In the genomic region with DNA sequence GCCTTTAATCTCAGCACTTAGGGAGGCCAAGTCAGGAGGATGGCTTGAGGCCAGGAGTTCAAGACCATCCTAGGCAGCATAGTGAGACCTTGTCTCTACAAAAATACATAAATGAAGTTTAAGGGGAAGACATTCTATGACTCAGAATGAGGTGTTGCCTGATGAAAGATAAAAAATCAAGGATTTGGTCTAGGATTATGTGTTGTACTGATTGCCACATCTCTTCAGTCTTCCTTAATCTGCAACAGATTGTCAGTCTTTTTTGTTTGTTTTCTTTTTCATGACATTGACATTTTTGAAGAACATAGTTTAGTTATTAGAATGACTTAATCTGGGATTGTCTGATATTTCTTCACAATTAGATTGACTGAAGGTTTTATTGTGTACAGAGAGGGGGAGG, we compare ENCODE assay signal across 16 cellular contexts. TPM values are rescaled to one million over a fixed set of nuclear protein-coding genes. Genes with fewer than 3 reads are reported as not detected.
DNase-seq lines count a peak whose midpoint lies in the region; ATAC-seq and TF ChIP-seq lines count a peak whose summit lies in the region.
"Had no signal": no experiment of that assay in that cellular context is flagged by ENCODE, and none has a peak within 500 bp of the region (broad histone marks: within the 10 kb centered on the region; RNA-seq: fewer than 3 reads in every experiment).

No MANE protein-coding gene starts in this region.

- no peaks in the 10 kb centered on the region for H3K27me3 Mint-ChIP-seq in WTC11 (ENCODE audit: low read depth)
- no peaks in the 10 kb centered on the region for H3K27me3 Mint-ChIP-seq in activated T-cell treated with anti-CD3 and anti-CD28 coated beads, Interleukin-2, amount 50 U/mL, for 24 hours
- H3K27me3 Mint-ChIP-seq: CD4-positive, alpha-beta T cell had no signal

- no peak overlapping the region for H3K4me3 ChIP-seq in right lobe of liver
- H3K4me3 ChIP-seq: GM23248 had no signal

- H3K36me3 Mint-ChIP-seq in WTC11 = peaks cover 29% of the 10 kb centered on the region
- H3K36me3 Mint-ChIP-seq in activated T-cell treated with anti-CD3 and anti-CD28 coated beads, Interleukin-2, amount 50 U/mL, for 24 hours (ENCODE audit: low read depth) = no peaks in the 10 kb centered on the region

- TF ChIP-seq POLR2A in right lobe of liver (IDR thresholded peaks at IDR 0.05) = no peak

- ATAC-seq in WTC11 = no peak
- ATAC-seq in right lobe of liver = peak in 1 of 4 donors; percentile 24
- ATAC-seq in sciatic nerve = no peak
- ATAC-seq: HCT116 had no signal

- no peaks in the 10 kb centered on the region for H3K27me3 ChIP-seq in right lobe of liver

- CTCF ChIA-PET in WTC11 (lab: Charles Lee) = interaction anchor here (1.1 to 1.4 kb wide), 3 partner anchors 18 to 88 kb away, joined by 4 to 6 read pairs (median 5); no protein-coding TSS in a partner anchor

- peaks cover 33% of the 10 kb centered on the region for H3K4me1 Mint-ChIP-seq in WTC11
- H3K4me1 Mint-ChIP-seq in activated T-cell treated with anti-CD3 and anti-CD28 coated beads, Interleukin-2, amount 50 U/mL, for 24 hours (ENCODE audit: low read depth) = no peaks in the 10 kb centered on the region

- DNase-seq in ELR (ENCODE audit: low read depth) = peak; percentile 56
- peak; percentile 25 for DNase-seq in HS-5 (ENCODE audit: low read depth)
- no peak for DNase-seq in WTC11 (ENCODE audit: low spot score)
- DNase-seq in right lobe of liver = no peak
- DNase-seq in activated T-cell treated with anti-CD3 and anti-CD28 coated beads, Interleukin-2, amount 50 U/mL, for 24 hours = no peak
- DNase-seq in sciatic nerve (ENCODE audit: low spot score) = no peak
- DNase-seq in NCI-H2029 treated with DMSO at 0.1 percent for 48 hours (lab: John Stamatoyannopoulos, UW) = no peak
- DNase-seq: AML-193; Caco-2; CD4-positive, alpha-beta T cell; DMS79 treated with DMSO at 0.1 percent for 48 hours; GM23248; HFFc6 had no signal

- intact Hi-C loops in right lobe of liver (cut with DNase I) (no loop called here), sciatic nerve (cut with DNase I) (no loop called here)

- peaks cover 0 to 43% (median 19%) of the 10 kb centered on the region in 4 donors for H3K4me1 ChIP-seq in right lobe of liver
- H3K4me1 ChIP-seq: Caco-2 had no signal

- H3K9me3 Mint-ChIP-seq in WTC11 = no peaks in the 10 kb centered on the region
- no peaks in the 10 kb centered on the region for H3K9me3 Mint-ChIP-seq in activated T-cell treated with anti-CD3 and anti-CD28 coated beads, Interleukin-2, amount 50 U/mL, for 24 hours
- H3K9me3 Mint-ChIP-seq: CD4-positive, alpha-beta T cell; HFFc6 had no signal

- TF ChIP-seq CTCF in WTC11 (IDR thresholded peaks at IDR 0.05) (no peak), right lobe of liver (IDR thresholded peaks at IDR 0.05) (no peak)

- H3K27ac Mint-ChIP-seq in WTC11 = peak overlapping the region; percentile 82; the same call in 1 of the 2 replicates
- no peak overlapping the region for H3K27ac Mint-ChIP-seq in activated T-cell treated with anti-CD3 and anti-CD28 coated beads, Interleukin-2, amount 50 U/mL, for 24 hours
- H3K27ac Mint-ChIP-seq: CD4-positive, alpha-beta T cell; HFFc6 had no signal

- POLR2A ChIA-PET in WTC11 (lab: Charles Lee) = interaction anchor here (1.1 kb wide), 1 partner anchor 34 kb away, joined by 3 read pairs; no protein-coding TSS in a partner anchor

- H3K27ac ChIP-seq in right lobe of liver = peak overlapping the region; percentile 67 to 83 (median 78)
- H3K27ac ChIP-seq: C4-2B, GM23248, KMS-11 had no signal

- no peaks in the 10 kb centered on the region for H3K9me3 ChIP-seq in right lobe of liver
- H3K9me3 ChIP-seq: Caco-2 had no signal

- no peaks in the 10 kb centered on the region for H3K36me3 ChIP-seq in right lobe of liver

- no peak overlapping the region for H3K4me3 Mint-ChIP-seq in WTC11
- H3K4me3 Mint-ChIP-seq in activated T-cell treated with anti-CD3 and anti-CD28 coated beads, Interleukin-2, amount 50 U/mL, for 24 hours = no peak overlapping the region
- H3K4me3 Mint-ChIP-seq: CD4-positive, alpha-beta T cell; HFFc6 had no signal

TF ChIP-seq in WTC11, 78 proteins besides CTCF, POLR2A, EP300 and RAD21:
- no peak for TF ChIP-seq CBFB (CRISPR knock-in tag; IDR thresholded peaks at IDR 0.05; ENCODE audit: low read depth)
- TF ChIP-seq, protein P1, sequence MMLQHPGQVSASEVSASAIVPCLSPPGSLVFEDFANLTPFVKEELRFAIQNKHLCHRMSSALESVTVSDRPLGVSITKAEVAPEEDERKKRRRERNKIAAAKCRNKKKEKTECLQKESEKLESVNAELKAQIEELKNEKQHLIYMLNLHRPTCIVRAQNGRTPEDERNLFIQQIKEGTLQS (CRISPR knock-in tag; conservative IDR thresholded peaks at IDR 0.05) = no peak
TF ChIP-seq in WTC11: peak in this region for 0.

RNA-seq across cellular contexts. Expression of a gene that starts 26.3 kb away (rescaled TPM):
- total RNA-seq in WTC11 (2021) = 774 to 901 TPM (median 898 TPM) in 3 replicates
- total RNA-seq in right lobe of liver = 1 to 10 TPM in 1 of 6 experiments, under 1 TPM in 3, not detected in 2; 0.39 to 1.3 (median 0.65) TPM
- not detected for total RNA-seq in sciatic nerve
- total RNA-seq: Caco-2, GM23248 had no signal

RNA-seq across cellular contexts. Expression of a gene that starts 47.3 kb away (rescaled TPM):
- total RNA-seq in WTC11 (2021) = 14.9 to 15.8 TPM (median 15.0 TPM) in 3 replicates
- not detected for total RNA-seq in right lobe of liver
- total RNA-seq in sciatic nerve = not detected
- total RNA-seq: Caco-2; CD4-positive, alpha-beta T cell; GM23248; HFFc6 had no signal

Comparison
In these comparisons a context has a peak if more than half of its experiments do, and no peak if none do; other contexts are left out.
1. DNase-seq: peak in ELR (single experiment) and HS-5 (single experiment); none in WTC11 (single experiment), right lobe of liver (0 of 3), activated T-cell treated with anti-CD3 and anti-CD28 coated beads, Interleukin-2, amount 50 U/mL, for 24 hours (single experiment), sciatic nerve (single experiment) and NCI-H2029 treated with DMSO at 0.1 percent for 48 hours (single experiment).
2. RNA of a gene that starts 26.3 kb away (total RNA-seq): 774 to 901 TPM in WTC11; 0.39 to 1.3 TPM in right lobe of liver and not detected in sciatic nerve (single experiment); every median in the first group is over 100 times any median in the second.
3. RNA of a gene that starts 47.3 kb away (total RNA-seq): 14.9 to 15.8 TPM in WTC11; not detected in right lobe of liver and not detected in sciatic nerve (single experiment); every median in the first group is over 10 times any median in the second.